8 cellular contexts compared by ENCODE assay signal in the genomic region with DNA sequence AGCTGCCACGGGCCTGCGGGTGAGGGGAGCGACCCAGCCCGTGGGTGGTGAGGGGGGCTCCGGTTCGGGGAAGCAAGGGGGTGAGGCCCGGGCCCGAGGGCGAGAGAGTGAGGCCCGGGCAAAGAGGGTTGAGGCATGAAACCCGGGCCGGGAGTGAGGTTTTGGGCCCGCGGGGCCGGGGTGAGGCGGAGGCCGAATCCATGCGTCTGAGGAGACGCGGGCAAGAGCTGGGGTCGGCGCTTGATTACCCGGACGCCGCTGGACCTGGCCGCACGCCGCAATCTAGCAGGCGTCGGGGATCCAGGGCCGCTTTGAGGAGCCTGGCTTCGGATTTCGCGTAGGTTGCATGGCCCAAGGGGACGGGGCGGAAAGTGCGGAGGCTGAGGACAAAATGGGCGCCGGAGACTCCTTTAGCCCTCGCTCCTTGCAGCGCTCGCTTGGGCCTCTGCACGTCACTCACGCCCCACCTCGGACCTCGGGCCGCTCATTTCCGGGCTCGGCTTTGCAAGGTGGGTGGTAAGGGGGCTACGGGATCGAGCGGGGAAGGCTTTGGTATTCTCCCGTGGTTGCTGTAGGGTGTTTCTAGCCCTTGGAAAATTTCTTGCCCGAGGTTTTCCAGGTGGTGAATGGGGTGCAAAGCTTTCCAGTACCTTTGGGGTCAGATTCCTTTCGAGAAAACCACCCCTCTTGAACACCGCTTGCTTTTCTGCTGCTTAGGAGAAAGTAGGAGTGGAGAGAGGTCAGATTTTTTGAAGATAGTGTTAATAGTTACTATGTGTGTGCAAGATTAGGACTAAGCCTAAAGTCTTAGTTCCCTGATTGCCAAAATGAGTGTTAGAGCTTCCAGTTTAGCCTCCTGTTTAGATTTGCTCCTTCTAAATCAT. TPM values are rescaled to one million over a fixed set of nuclear protein-coding genes. Genes with fewer than 3 reads are reported as not detected.
A peak's percentile ranks its signal among the peaks of the same experiment; 100 is the strongest.
DNase-seq lines count a peak whose midpoint lies in the region; ATAC-seq and TF ChIP-seq lines count a peak whose summit lies in the region.

No MANE protein-coding gene starts in this region.

- H3K36me3 ChIP-seq in SK-N-MC (ENCODE audit: insufficient read depth, low read length): no peaks in the 10 kb centered on the region
- no peaks in the 10 kb centered on the region for H3K36me3 ChIP-seq in adrenal gland (replicated peaks in 1 of 2)
- H3K36me3 ChIP-seq in right atrium auricular region: no peaks in the 10 kb centered on the region
- H3K36me3 ChIP-seq in psoas muscle (ENCODE audit: insufficient read depth in 1 of 2, low read depth in 1 of 2): no peaks in the 10 kb centered on the region

- TF ChIP-seq POLR2A in adrenal gland (IDR thresholded peaks at IDR 0.05): peak in 1 of 2 donors; percentile 42

- H3K9ac ChIP-seq in SK-N-MC (ENCODE audit: insufficient read length): peak overlapping the region; percentile 90

- peak; percentile 35 for ATAC-seq in GM21367 (IDR thresholded peaks at IDR 0.05; ENCODE audit: unreplicated experiment)
- ATAC-seq in psoas muscle: peak; percentile 47 to 75 (median 60)

- H3K9me3 ChIP-seq in SK-N-MC (ENCODE audit: low read depth, low read length) (no peaks in the 10 kb centered on the region), adrenal gland (replicated peaks in 1 of 3) (no peaks in the 10 kb centered on the region), right atrium auricular region (no peaks in the 10 kb centered on the region), psoas muscle (no peaks in the 10 kb centered on the region)

- no peak for TF ChIP-seq CTCF in adrenal gland (IDR thresholded peaks at IDR 0.05)
- TF ChIP-seq CTCF in right atrium auricular region (IDR thresholded peaks at IDR 0.05): no peak
- no peak for TF ChIP-seq CTCF in psoas muscle (IDR thresholded peaks at IDR 0.05)

- H3K4me1 ChIP-seq in adrenal gland (replicated peaks in 1 of 2) (peaks cover 5 to 28% of the 10 kb centered on the region in 2 donors), right atrium auricular region (peaks cover 0 to 41% of the 10 kb centered on the region in 2 donors), psoas muscle (peaks cover 33% of the 10 kb centered on the region)

- H3K27me3 ChIP-seq in adrenal gland: no peaks in the 10 kb centered on the region
- H3K27me3 ChIP-seq in right atrium auricular region: no peaks in the 10 kb centered on the region
- H3K27me3 ChIP-seq in psoas muscle (ENCODE audit: insufficient read depth in 3 of 3, low read length in 2 of 3): no peaks in the 10 kb centered on the region

- intact Hi-C loops in adrenal gland (cut with DNase I): no loop called here
- intact Hi-C loops in psoas muscle (cut with DNase I): no loop called here

- DNase-seq in DMS79 treated with DMSO at 0.1 percent for 48 hours (lab: John Stamatoyannopoulos, UW): peak; percentile 62
- DNase-seq in HT1080 (ENCODE audit: low read depth): peak; percentile 64
- no peak for DNase-seq in SK-N-MC (ENCODE audit: low read depth, low spot score)
- DNase-seq in adrenal gland: peak; percentile 52 to 76 (median 62)
- DNase-seq in right atrium auricular region (ENCODE audit: low spot score): peak; percentile 61
- peak; percentile 60 to 73 for DNase-seq in psoas muscle
- DNase-seq in HuH-7 (ENCODE audit: low spot score): no peak

- WGBS in adrenal gland, 4 donors: 0 to 2% (median 1%) methylated on average over 27 to 56 of the region's 56 CpGs
- WGBS in psoas muscle, 3 donors: 0% methylated on average over 48 to 56 of the region's 56 CpGs

- H3K27ac ChIP-seq in SK-N-MC (no peak overlapping the region), adrenal gland (peak overlapping the region; percentile 92 to 99 (median 99)), right atrium auricular region (peak overlapping the region; percentile 99), psoas muscle (peak overlapping the region; percentile 95)

- peak overlapping the region; percentile 95 for H3K4me3 ChIP-seq in SK-N-MC
- H3K4me3 ChIP-seq in adrenal gland: peak overlapping the region; percentile 79 to 97 (median 90)
- H3K4me3 ChIP-seq in right atrium auricular region: peak overlapping the region; percentile 95
- H3K4me3 ChIP-seq in psoas muscle: peak overlapping the region; percentile 82

RNA-seq across cellular contexts. Expression of gene SLC25A36, which starts 0.8 kb away (rescaled TPM):
- 73.0 and 75.5 TPM in 2 replicates for total RNA-seq in HT1080 (2014; rRNA removed; shearing (Covaris generic))
- 62.1 and 75.7 TPM in 2 replicates for polyA plus RNA-seq in HT1080 (2015; cell fraction: cytosol; rRNA removed)
- polyA plus RNA-seq in HT1080 (2015; cell fraction: nucleus; rRNA removed): 283 and 299 TPM in 2 replicates
- 100 to 1,000 TPM in 1 of 8 donors, 10 to 100 TPM in 7; 30.0 to 124 (median 58.2) TPM for total RNA-seq in adrenal gland
- polyA plus RNA-seq in adrenal gland: 10 to 100 TPM; 21.3 to 49.1 (median 33.8) TPM
- total RNA-seq in right atrium auricular region: 10 to 100 TPM; 31.0 to 78.8 TPM
- 10 to 100 TPM; 19.7 to 52.3 (median 28.7) TPM for total RNA-seq in psoas muscle
- 10 to 100 TPM; 10.4 to 23.9 (median 12.5) TPM for polyA plus RNA-seq in psoas muscle

Comparison
In these comparisons a context has a peak if more than half of its experiments do, and no peak if none do; other contexts are left out.
1. DNase-seq: peak in DMS79 treated with DMSO at 0.1 percent for 48 hours (single experiment), HT1080 (single experiment), adrenal gland (7 of 7), right atrium auricular region (single experiment) and psoas muscle (2 of 2); none in SK-N-MC (single experiment) and HuH-7 (single experiment).
2. Peak in every context shown above with its lines, with median percentiles within 50 percentile points of each other: H3K4me3 ChIP-seq.